In genomic region chr7:82605247-82605864, GRCh38 we compare ENCODE assay signal across 8 cellular contexts.
A peak's percentile ranks its signal among the peaks of the same experiment; 100 is the strongest.
DNase-seq lines count a peak whose midpoint lies in the region; ATAC-seq, FAIRE-seq and TF ChIP-seq lines count a peak whose summit lies in the region.

No MANE protein-coding gene starts in this region.

- TF ChIP-seq CTCF in A549 (IDR thresholded peaks at IDR 0.05) (peak; percentile 88), GM12864 (IDR thresholded peaks at IDR 0.05; ENCODE audit: low read depth, low read length, missing control alignments) (peak; percentile 57), choroid plexus epithelial cell (conservative IDR thresholded peaks at IDR 0.05; ENCODE audit: low read depth, low read length) (peak; percentile 70)

- H3K4me3 ChIP-seq in A549 (no peak overlapping the region), GM12864 (ENCODE audit: low read depth, low read length) (no peak overlapping the region), choroid plexus epithelial cell (ENCODE audit: low read depth, low read length) (no peak overlapping the region)

- H3K9me3 ChIP-seq in A549 = no peaks in the 10 kb centered on the region

- POLR2A ChIA-PET in A549 (lab: Yijun Ruan, JAX) = no interaction called here

- no peak for TF ChIP-seq EP300 in A549 (IDR thresholded peaks at IDR 0.05)

- no peak overlapping the region for H3K4me2 ChIP-seq in A549

- H3K4me1 ChIP-seq in A549 = 0 out of 3 replicates have a peak, but pooled peaks cover 2% of the 10 kb centered on the region

- H3K27ac ChIP-seq in A549 = no peak overlapping the region

- peak; percentile 39 for FAIRE-seq in A549 (lab: Jason Lieb, UNC)

- CTCF ChIA-PET in A549 (lab: Yijun Ruan, JAX) = interaction anchor here (0.6 to 2.5 kb wide), 30 partner anchors 9 to 1122 kb away, joined by 3 to 11 read pairs (median 4); no protein-coding TSS in a partner anchor

- DNase-seq in A549 (ENCODE audit: low read depth in 1 of 2, low spot score in 1 of 2) = peak; percentile 22 to 68
- DNase-seq in GM12864 (ENCODE audit: low read depth) = no peak
- DNase-seq in HT1080 (ENCODE audit: low read depth) = peak; percentile 25
- DNase-seq in NOMO-1 (lab: John Stamatoyannopoulos, UW; ENCODE audit: unreplicated experiment in 2 of 2) = peak; percentile 35 to 91
- DNase-seq in choroid plexus epithelial cell (ENCODE audit: low read depth) = peak; percentile 74
- DNase-seq in mucosa of gallbladder (ENCODE audit: low spot score) = peak; percentile 22

- peak; percentile 86 for TF ChIP-seq RAD21 in A549 (conservative IDR thresholded peaks at IDR 0.05 in 1 of 2, IDR thresholded peaks at IDR 0.05 in 1 of 2)

- 24% methylated on average over 4 of the region's 4 CpGs for WGBS in A549 (ENCODE audit: missing lambda C conversion rate)

- TF ChIP-seq POLR2A in A549 (IDR thresholded peaks at IDR 0.05; ENCODE audit: low read length) = no peak

- ATAC-seq in A549 (peak in 1 of 2 experiments; percentile 48; a peak in 3 of 6 replicates), HG03571 (IDR thresholded peaks at IDR 0.05; ENCODE audit: unreplicated experiment) (no peak), HG02852 (IDR thresholded peaks at IDR 0.05; ENCODE audit: unreplicated experiment) (no peak)

TF ChIP-seq in A549, 52 proteins besides CTCF, POLR2A, EP300 and RAD21:
- peak in 1 of 2 experiments; percentile 47; a peak in 1 of 4 replicates for TF ChIP-seq CEBPB (IDR thresholded peaks at IDR 0.05)
- TF ChIP-seq ZC3H11A (IDR thresholded peaks at IDR 0.05) = no peak
- no peak for TF ChIP-seq JUNB (IDR thresholded peaks at IDR 0.05)
- TF ChIP-seq SMC3 (IDR thresholded peaks at IDR 0.05) = peak; percentile 76; the same call in 2 of the 3 replicates
TF ChIP-seq in A549: peak in this region for 2.
